8 cellular contexts compared by ENCODE assay signal in the genomic region with DNA sequence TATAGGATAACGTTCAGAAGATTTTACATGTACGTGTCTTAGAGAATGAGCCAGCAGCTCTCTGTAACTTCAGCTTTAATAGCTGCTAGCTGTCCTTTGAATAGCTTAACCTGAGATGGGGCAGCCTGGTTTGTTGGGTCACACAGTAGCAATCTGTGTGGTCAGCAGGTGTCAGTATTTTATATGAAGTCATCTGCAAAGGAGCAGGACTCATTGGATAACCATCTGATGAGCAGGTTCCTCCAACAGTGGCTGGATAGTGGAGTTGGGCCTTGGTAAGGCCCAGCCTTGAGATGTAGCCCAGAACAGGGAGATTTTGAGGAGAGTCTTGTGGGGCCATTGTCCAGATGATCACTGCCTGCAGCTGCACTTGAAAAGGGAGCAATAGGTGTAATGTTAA. TPM values are rescaled to one million over a fixed set of nuclear protein-coding genes. Genes with fewer than 3 reads are reported as not detected.
A peak's percentile ranks its signal among the peaks of the same experiment; 100 is the strongest.
DNase-seq lines count a peak whose midpoint lies in the region; ATAC-seq and TF ChIP-seq lines count a peak whose summit lies in the region.
"Had no signal": no experiment of that assay in that cellular context is flagged by ENCODE, and none has a peak within 500 bp of the region (broad histone marks: within the 10 kb centered on the region; RNA-seq: fewer than 3 reads in every experiment).

No MANE protein-coding gene starts in this region.

- no peaks in the 10 kb centered on the region for H3K27me3 ChIP-seq in heart left ventricle

- TF ChIP-seq POLR2A in heart left ventricle (IDR thresholded peaks at IDR 0.05): no peak
- no peak for TF ChIP-seq POLR2A in erythroblast (IDR thresholded peaks at IDR 0.05; ENCODE audit: low read length)

- H3K9me3 ChIP-seq in heart left ventricle: no peaks in the 10 kb centered on the region

- H3K27ac ChIP-seq in heart left ventricle: no peak overlapping the region

- WGBS in heart left ventricle, 4 donors: 84 to 92% (median 88%) methylated on average over 2 of the region's 2 CpGs

- H3K4me1 ChIP-seq in heart left ventricle: peaks cover 0 to 8% (median 0%) of the 10 kb centered on the region in 12 donors

- intact Hi-C loops in heart left ventricle (cut with DNase I) (loop anchor here in 8 of 10 donors (1.0 to 5.0 kb wide), 3 partner anchors 54 to 55 kb away; no protein-coding TSS in a partner anchor), cardiac septum (cut with DNase I) (no loop called here)

- peak in 3 of 4 donors; percentile 64 to 69 (median 67) for ATAC-seq in heart left ventricle

- no peaks in the 10 kb centered on the region for H3K36me3 ChIP-seq in heart left ventricle

- TF ChIP-seq CTCF in heart left ventricle (IDR thresholded peaks at IDR 0.05): peak in 9 of 12 donors; percentile 4 to 43 (median 36)

- H3K4me3 ChIP-seq in heart left ventricle: no peak overlapping the region

- DNase-seq in heart left ventricle: no peak
- DNase-seq in cardiac septum (ENCODE audit: low spot score): no peak
- DNase-seq in erythroblast (lab: John Stamatoyannopoulos, UW): peak; percentile 14 to 24
- no peak for DNase-seq in stimulated activated naive CD4-positive, alpha-beta T cell treated with Interleukin-2 at 50 U/mL for 16 hours (lab: John Stamatoyannopoulos, UW)
- DNase-seq in activated CD4-positive, alpha-beta T cell treated with anti-CD3 and anti-CD28 coated beads for 48 hours: no peak
- no peak for DNase-seq in NCI-H2107 treated with DMSO at 0.1 percent for 48 hours (lab: John Stamatoyannopoulos, UW; ENCODE audit: unreplicated experiment)

RNA-seq across cellular contexts. Expression of a gene that starts 6.4 kb away (rescaled TPM):
- total RNA-seq in heart left ventricle (1 to 10 TPM in 7 of 9 donors, under 1 TPM in 1, not detected in 1; 0.58 to 9.0 (median 2.2) TPM), cardiac septum (2.6 TPM)
- 1 to 10 TPM in 1 of 2 donors, under 1 TPM in 1; 0.49 to 1.4 TPM for polyA plus RNA-seq in heart left ventricle
- polyA plus RNA-seq: neural cell had no signal

RNA-seq across cellular contexts. Expression of a gene that starts 22.3 kb away (rescaled TPM):
- total RNA-seq in heart left ventricle (100 to 1,000 TPM in 4 of 9 donors, 10 to 100 TPM in 5; 52.3 to 237 (median 91.5) TPM), cardiac septum (93.2 TPM)
- polyA plus RNA-seq in heart left ventricle: 100 to 1,000 TPM in 1 of 2 donors, 10 to 100 TPM in 1; 53.1 to 224 TPM

RNA-seq across cellular contexts. Expression of a gene that starts 30.9 kb away (rescaled TPM):
- total RNA-seq in heart left ventricle: 10 to 100 TPM in 5 of 9 donors, not detected in 4; 17.9 to 60.0 (median 26.8) TPM
- 10 to 100 TPM in 1 of 2 donors, under 1 TPM in 1; 0.10 to 39.5 TPM for polyA plus RNA-seq in heart left ventricle
- total RNA-seq in cardiac septum: 44.1 TPM
- polyA plus RNA-seq: neural cell had no signal

RNA-seq across cellular contexts. Expression of a gene that starts 45.2 kb away (rescaled TPM):
- total RNA-seq in heart left ventricle (under 1 TPM in 5 of 9 donors, not detected in 4; 0.25 to 0.75 (median 0.29) TPM), cardiac septum (not detected)
- under 1 TPM in 1 of 2 donors, not detected in 1; 0.30 TPM for polyA plus RNA-seq in heart left ventricle
- polyA plus RNA-seq: BJ, neural cell had no signal

RNA-seq across cellular contexts. Expression of a gene that starts 50.6 kb away (rescaled TPM):
- total RNA-seq in heart left ventricle: 10 to 100 TPM; 41.8 to 86.2 (median 62.3) TPM
- 100 to 1,000 TPM in 1 of 2 donors, 10 to 100 TPM in 1; 20.5 to 101 TPM for polyA plus RNA-seq in heart left ventricle
- total RNA-seq in cardiac septum: 43.5 TPM

Comparison
In these comparisons a context has a peak if more than half of its experiments do, and no peak if none do; other contexts are left out.
1. DNase-seq: peak in erythroblast (2 of 2); none in heart left ventricle (0 of 5), cardiac septum (single experiment), stimulated activated naive CD4-positive, alpha-beta T cell treated with Interleukin-2 at 50 U/mL for 16 hours (single experiment), activated CD4-positive, alpha-beta T cell treated with anti-CD3 and anti-CD28 coated beads for 48 hours (single experiment) and NCI-H2107 treated with DMSO at 0.1 percent for 48 hours (single experiment).